In the genomic region with DNA sequence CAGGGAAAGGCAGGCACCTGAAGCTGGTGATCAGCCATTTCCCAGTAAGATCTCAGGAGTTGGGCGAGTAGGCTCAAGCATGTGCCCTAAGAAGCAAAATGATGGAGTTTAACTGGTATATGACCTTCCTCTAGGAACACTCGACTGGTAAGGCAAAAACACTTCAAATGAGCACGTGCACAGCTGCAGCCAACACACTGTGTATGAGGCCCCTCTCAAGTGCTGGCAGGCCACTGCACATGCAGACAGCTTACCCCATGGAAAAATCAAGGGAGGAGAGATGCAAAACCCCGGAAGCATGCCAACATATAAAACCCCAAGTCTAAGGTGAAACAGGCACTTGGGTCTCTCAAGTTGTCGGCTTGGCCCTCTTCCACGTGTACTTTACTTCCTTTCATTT, we compare ENCODE assay signal across 26 cellular contexts. TPM values are rescaled to one million over a fixed set of nuclear protein-coding genes. Genes with fewer than 3 reads are reported as not detected.
A peak's percentile ranks its signal among the peaks of the same experiment; 100 is the strongest.
DNase-seq lines count a peak whose midpoint lies in the region; ATAC-seq and TF ChIP-seq lines count a peak whose summit lies in the region.
"Had no signal": no experiment of that assay in that cellular context is flagged by ENCODE, and none has a peak within 500 bp of the region (broad histone marks: within the 10 kb centered on the region; RNA-seq: fewer than 3 reads in every experiment).

No MANE protein-coding gene starts in this region.

- H3K36me3 ChIP-seq in lower lobe of right lung (peaks cover 32% of the 10 kb centered on the region), upper lobe of right lung (peaks cover 12% of the 10 kb centered on the region), HAP-1 (replicated peaks) (peaks cover 16% of the 10 kb centered on the region; the same call in 1 of the 2 replicates)

- H3K4me1 Mint-ChIP-seq in activated T-cell treated with anti-CD3 and anti-CD28 coated beads, Interleukin-2, amount 50 U/mL, for 4 hours (ENCODE audit: low read depth) = no peaks in the 10 kb centered on the region
- H3K4me1 Mint-ChIP-seq: CD4-positive, alpha-beta memory T cell; CD8-positive, alpha-beta memory T cell had no signal

- H3K4me1 ChIP-seq in foreskin keratinocyte = no peaks in the 10 kb centered on the region
- no peaks in the 10 kb centered on the region for H3K4me1 ChIP-seq in lower lobe of right lung
- no peaks in the 10 kb centered on the region for H3K4me1 ChIP-seq in upper lobe of right lung
- no peaks in the 10 kb centered on the region for H3K4me1 ChIP-seq in HAP-1
- H3K4me1 ChIP-seq: BE2C, BLaER1 had no signal

- ATAC-seq in foreskin keratinocyte = no peak
- peak; percentile 29 to 65 for ATAC-seq in lower lobe of right lung
- peak; percentile 57 for ATAC-seq in upper lobe of right lung
- no peak for ATAC-seq in GM18873 (IDR thresholded peaks at IDR 0.05; ENCODE audit: low FRiP score, unreplicated experiment)
- no peak for ATAC-seq in activated T-cell treated with anti-CD3 and anti-CD28 coated beads, Interleukin-2, amount 50 U/mL, for 4 hours
- ATAC-seq: GM12878 had no signal

- H3K27me3 ChIP-seq in foreskin keratinocyte = no peaks in the 10 kb centered on the region
- no peaks in the 10 kb centered on the region for H3K27me3 ChIP-seq in lower lobe of right lung (ENCODE audit: low read depth)
- H3K27me3 ChIP-seq in upper lobe of right lung = no peaks in the 10 kb centered on the region
- no peaks in the 10 kb centered on the region for H3K27me3 ChIP-seq in HAP-1 (ENCODE audit: low read depth)
- H3K27me3 ChIP-seq: BE2C, BLaER1 had no signal

- H3K9me3 ChIP-seq in lower lobe of right lung (no peaks in the 10 kb centered on the region), upper lobe of right lung (no peaks in the 10 kb centered on the region), HAP-1 (no peaks in the 10 kb centered on the region)
- H3K9me3 ChIP-seq: BE2C had no signal

- intact Hi-C loops in lower lobe of right lung (cut with DNase I) (no loop called here), upper lobe of right lung (cut with DNase I) (loop anchor here (10.0 kb wide), 1 partner anchor 655 kb away; no protein-coding TSS in a partner anchor)

- TF ChIP-seq CTCF in foreskin keratinocyte (conservative IDR thresholded peaks at IDR 0.05) (no peak), lower lobe of right lung (IDR thresholded peaks at IDR 0.05) (no peak), upper lobe of right lung (IDR thresholded peaks at IDR 0.05) (no peak)

- H3K36me3 Mint-ChIP-seq in activated T-cell treated with anti-CD3 and anti-CD28 coated beads, Interleukin-2, amount 50 U/mL, for 4 hours (ENCODE audit: insufficient read depth) = peaks cover 51% of the 10 kb centered on the region

- H3K4me3 ChIP-seq in lower lobe of right lung = no peak overlapping the region
- H3K4me3 ChIP-seq in upper lobe of right lung = no peak overlapping the region
- no peak overlapping the region for H3K4me3 ChIP-seq in HAP-1
- H3K4me3 ChIP-seq: BLaER1, GM12878 had no signal

- peaks cover 3% of the 10 kb centered on the region for H3K9me3 Mint-ChIP-seq in activated T-cell treated with anti-CD3 and anti-CD28 coated beads, Interleukin-2, amount 50 U/mL, for 4 hours

- in situ Hi-C loops in HAP-1 (cut with MboI; ENCODE audit: low sequenced_read_pairs) = loop anchor here (25.0 kb wide), 1 partner anchor 662 kb away; no protein-coding TSS in a partner anchor

- no peak overlapping the region for H3K4me3 Mint-ChIP-seq in activated T-cell treated with anti-CD3 and anti-CD28 coated beads, Interleukin-2, amount 50 U/mL, for 4 hours
- H3K4me3 Mint-ChIP-seq: CD14-positive monocyte; CD4-positive, alpha-beta memory T cell; CD4-positive, CD25-positive, alpha-beta regulatory T cell; CD8-positive, alpha-beta memory T cell had no signal

- DNase-seq in NCI-H510A (lab: John Stamatoyannopoulos, UW) = peak; percentile 5
- DNase-seq in foreskin keratinocyte = no peak
- peak; percentile 59 for DNase-seq in lower lobe of right lung
- DNase-seq in upper lobe of right lung = no peak
- DNase-seq in HAP-1 (ENCODE audit: low spot score in 2 of 2) = no peak
- no peak for DNase-seq in activated T-cell treated with anti-CD3 and anti-CD28 coated beads, Interleukin-2, amount 50 U/mL, for 4 hours
- no peak for DNase-seq in hepatic stellate cell (ENCODE audit: low spot score)
- DNase-seq: 8988T; ACHN; BE2C; C1 segment of cervical spinal cord; CD4-positive, alpha-beta memory T cell; CD4-positive, CD25-positive, alpha-beta regulatory T cell; CD8-positive, alpha-beta memory T cell; COR-L47; DMS 273 treated with DMSO at 0.1 percent for 48 hours; DMS153; DMS53; DMS79; DND-41; EL; GDM1 had no signal

- no peaks in the 10 kb centered on the region for H3K27me3 Mint-ChIP-seq in activated T-cell treated with anti-CD3 and anti-CD28 coated beads, Interleukin-2, amount 50 U/mL, for 4 hours (ENCODE audit: low read depth)
- H3K27me3 Mint-ChIP-seq: CD4-positive, alpha-beta memory T cell; CD4-positive, CD25-positive, alpha-beta regulatory T cell; CD8-positive, alpha-beta memory T cell had no signal

- H3K27ac ChIP-seq in foreskin keratinocyte (peak overlapping the region; percentile 15), lower lobe of right lung (no peak overlapping the region), upper lobe of right lung (no peak overlapping the region)
- H3K27ac ChIP-seq: BLaER1 had no signal

RNA-seq across cellular contexts. Expression of a gene that starts 39.2 kb away (rescaled TPM):
- 25.3 and 29.6 TPM in 2 replicates for total RNA-seq in foreskin keratinocyte
- 13.3 and 13.7 TPM in 2 replicates for polyA plus RNA-seq in foreskin keratinocyte
- 32.6 TPM for total RNA-seq in lower lobe of right lung
- total RNA-seq in upper lobe of right lung = 26.0 TPM
- total RNA-seq in activated T-cell treated with anti-CD3 and anti-CD28 coated beads, Interleukin-2, amount 50 U/mL, for 4 hours = 10 to 100 TPM; 21.1 to 25.0 (median 21.1) TPM

RNA-seq across cellular contexts. Expression of a gene that starts 39.6 kb away (rescaled TPM):
- total RNA-seq in foreskin keratinocyte (31.3 and 33.2 TPM in 2 replicates), lower lobe of right lung (30.2 TPM), upper lobe of right lung (36.1 TPM)
- 52.9 and 62.2 TPM in 2 replicates for polyA plus RNA-seq in foreskin keratinocyte
- total RNA-seq in activated T-cell treated with anti-CD3 and anti-CD28 coated beads, Interleukin-2, amount 50 U/mL, for 4 hours = 10 to 100 TPM; 14.9 to 16.8 (median 15.9) TPM

Comparison
In these comparisons a context has a peak if more than half of its experiments do, and no peak if none do; other contexts are left out.
1. DNase-seq: peak in NCI-H510A (single experiment) and lower lobe of right lung (single experiment); none in foreskin keratinocyte (0 of 2), upper lobe of right lung (single experiment), HAP-1 (0 of 2), activated T-cell treated with anti-CD3 and anti-CD28 coated beads, Interleukin-2, amount 50 U/mL, for 4 hours (single experiment) and hepatic stellate cell (single experiment).
2. ATAC-seq: peak in lower lobe of right lung (2 of 2) and upper lobe of right lung (single experiment); none in foreskin keratinocyte (single experiment), GM18873 (single experiment) and activated T-cell treated with anti-CD3 and anti-CD28 coated beads, Interleukin-2, amount 50 U/mL, for 4 hours (0 of 2).